In the genomic region with DNA sequence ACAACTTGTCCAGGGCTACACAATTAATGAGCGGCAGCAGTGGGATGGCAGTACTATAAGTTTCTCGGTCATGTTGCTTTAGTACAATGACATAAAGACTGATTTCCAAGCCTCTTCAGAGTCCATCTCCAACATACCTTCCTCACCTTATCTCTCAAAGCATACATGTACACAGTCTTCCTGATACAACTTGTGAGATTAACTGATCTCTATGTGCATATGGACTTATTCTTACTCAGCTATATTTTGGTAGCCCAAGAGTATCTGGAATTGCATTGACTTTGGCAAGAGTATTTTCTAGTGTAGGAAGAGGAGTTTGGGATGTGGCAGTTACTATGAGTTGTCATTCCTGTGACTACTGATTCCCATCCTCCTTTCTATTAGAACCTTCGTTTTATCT, we compare ENCODE assay signal across 7 cellular contexts.
"Had no signal": no experiment of that assay in that cellular context is flagged by ENCODE, and none has a peak within 500 bp of the region (broad histone marks: within the 10 kb centered on the region; RNA-seq: fewer than 3 reads in every experiment).

No MANE protein-coding gene starts in this region.

- FAIRE-seq: G401.6, GM12878, GM12891, GM18507, GM19239 had no signal

- H3K4me3 ChIP-seq: GM12878 had no signal

- ATAC-seq: GM12878 had no signal

- DNase-seq: GDM1, GF-D8 had no signal
